8 cellular contexts compared by ENCODE assay signal in genomic region chr16:3182608-3183444, GRCh38. TPM values are rescaled to one million over a fixed set of nuclear protein-coding genes. Genes with fewer than 3 reads are reported as not detected.
DNase-seq lines count a peak whose midpoint lies in the region; ATAC-seq and TF ChIP-seq lines count a peak whose summit lies in the region.

No MANE protein-coding gene starts in this region.

- DNase-seq in DMS53 treated with DMSO at 0.1 percent for 48 hours (lab: John Stamatoyannopoulos, UW; ENCODE audit: unreplicated experiment) (peak; percentile 40), germinal center (ENCODE audit: low spot score) (peak; percentile 18), retinal pigment epithelial cell (ENCODE audit: low read depth) (no peak), NCI-H1694 treated with DMSO at 0.1 percent for 48 hours (lab: John Stamatoyannopoulos, UW) (no peak), mesenteric fat pad (ENCODE audit: low spot score) (no peak)
- DNase-seq in activated T-cell treated with anti-CD3 and anti-CD28 coated beads, Interleukin-2, amount 50 U/mL, for 48 hours: peak; percentile 90 to 92

- H3K4me3 ChIP-seq in retinal pigment epithelial cell (ENCODE audit: low read length): peak overlapping the region; percentile 42

- ATAC-seq in HG03520 (IDR thresholded peaks at IDR 0.05; ENCODE audit: unreplicated experiment): no peak

- peak; percentile 68 for TF ChIP-seq CTCF in LNCAP (IDR thresholded peaks at IDR 0.05)
- TF ChIP-seq CTCF in retinal pigment epithelial cell (conservative IDR thresholded peaks at IDR 0.05; ENCODE audit: low read depth, low read length): peak; percentile 25

RNA-seq across cellular contexts. Expression of gene OR1F1, which starts 5.2 kb away (rescaled TPM):
- not detected for total RNA-seq in mesenteric fat pad

RNA-seq across cellular contexts. Expression of gene ZNF213, which starts 48.0 kb away (rescaled TPM):
- 6.0 TPM for total RNA-seq in mesenteric fat pad

RNA-seq across cellular contexts. Expression of gene ZNF200, which starts 52.1 kb away (rescaled TPM):
- 8.4 TPM for total RNA-seq in mesenteric fat pad

Comparison
In these comparisons a context has a peak if more than half of its experiments do, and no peak if none do; other contexts are left out.
1. DNase-seq: peak in DMS53 treated with DMSO at 0.1 percent for 48 hours (single experiment), activated T-cell treated with anti-CD3 and anti-CD28 coated beads, Interleukin-2, amount 50 U/mL, for 48 hours (2 of 2) and germinal center (single experiment); none in retinal pigment epithelial cell (single experiment), NCI-H1694 treated with DMSO at 0.1 percent for 48 hours (single experiment) and mesenteric fat pad (single experiment).